Comparison of ENCODE assay signal across 1 cellular context in genomic region chr19:55355213-55355821, GRCh38.
TF ChIP-seq lines count a peak whose summit lies in the region.

No MANE protein-coding gene starts in this region.

TF ChIP-seq in HEK293, 187 proteins besides CTCF, POLR2A, EP300 and RAD21 (continued from another document):
- no peak for TF ChIP-seq ZFP69B (tag by site-specific recombination; IDR thresholded peaks at IDR 0.05)
- TF ChIP-seq AEBP2 (tag by site-specific recombination; IDR thresholded peaks at IDR 0.05; ENCODE audit: borderline replicate concordance) = no peak
